ENCODE assay signal across 1 cellular context in the genomic region with DNA sequence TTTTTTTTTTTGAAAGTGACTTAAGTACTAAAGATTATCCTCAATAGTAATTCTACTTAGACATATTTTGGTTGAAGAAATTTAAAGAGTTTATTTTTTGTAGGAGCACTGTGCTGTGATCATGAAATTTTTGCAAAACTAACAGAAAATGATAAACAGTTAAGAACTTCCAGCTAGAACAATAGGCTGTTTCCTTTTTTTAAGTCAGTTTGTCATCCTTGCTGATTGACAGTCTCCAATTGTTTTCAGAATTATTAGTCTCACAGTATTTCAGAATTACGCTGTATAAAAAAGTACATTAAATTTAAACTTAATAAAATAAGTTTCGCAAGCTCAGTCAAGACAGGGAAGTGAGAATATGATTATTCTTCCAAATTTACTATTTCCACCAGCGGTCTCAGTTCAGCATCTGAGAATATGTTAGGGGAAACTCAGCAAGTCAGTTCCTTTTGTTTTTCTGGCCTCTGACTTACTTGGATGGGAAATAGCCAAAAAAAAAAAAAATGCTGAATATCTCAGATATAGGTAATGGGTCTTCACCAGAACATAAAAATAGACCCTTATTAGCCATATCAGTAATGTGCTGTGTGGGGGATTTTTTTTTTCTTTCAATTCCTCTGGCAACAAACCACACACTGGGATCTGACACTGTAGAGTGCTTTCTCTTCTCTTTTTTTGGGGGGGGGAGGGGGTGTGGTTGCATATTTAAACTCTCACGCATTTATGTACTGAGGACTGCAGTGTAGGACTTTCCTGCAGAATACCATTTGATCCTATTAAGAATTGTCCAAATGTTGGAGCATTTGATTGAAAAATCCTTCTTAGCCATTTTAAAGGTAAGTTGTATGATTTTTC.
TF ChIP-seq lines count a peak whose summit lies in the region.

A gene (plus strand): TSS at position 732 of the 855 bp plus-strand sequence. CDS start 8,099 bp downstream, outside the sequence.

TF ChIP-seq in GM23338, 12 proteins besides CTCF, POLR2A, EP300 and RAD21 (continued from another document):
- TF ChIP-seq, protein P1, sequence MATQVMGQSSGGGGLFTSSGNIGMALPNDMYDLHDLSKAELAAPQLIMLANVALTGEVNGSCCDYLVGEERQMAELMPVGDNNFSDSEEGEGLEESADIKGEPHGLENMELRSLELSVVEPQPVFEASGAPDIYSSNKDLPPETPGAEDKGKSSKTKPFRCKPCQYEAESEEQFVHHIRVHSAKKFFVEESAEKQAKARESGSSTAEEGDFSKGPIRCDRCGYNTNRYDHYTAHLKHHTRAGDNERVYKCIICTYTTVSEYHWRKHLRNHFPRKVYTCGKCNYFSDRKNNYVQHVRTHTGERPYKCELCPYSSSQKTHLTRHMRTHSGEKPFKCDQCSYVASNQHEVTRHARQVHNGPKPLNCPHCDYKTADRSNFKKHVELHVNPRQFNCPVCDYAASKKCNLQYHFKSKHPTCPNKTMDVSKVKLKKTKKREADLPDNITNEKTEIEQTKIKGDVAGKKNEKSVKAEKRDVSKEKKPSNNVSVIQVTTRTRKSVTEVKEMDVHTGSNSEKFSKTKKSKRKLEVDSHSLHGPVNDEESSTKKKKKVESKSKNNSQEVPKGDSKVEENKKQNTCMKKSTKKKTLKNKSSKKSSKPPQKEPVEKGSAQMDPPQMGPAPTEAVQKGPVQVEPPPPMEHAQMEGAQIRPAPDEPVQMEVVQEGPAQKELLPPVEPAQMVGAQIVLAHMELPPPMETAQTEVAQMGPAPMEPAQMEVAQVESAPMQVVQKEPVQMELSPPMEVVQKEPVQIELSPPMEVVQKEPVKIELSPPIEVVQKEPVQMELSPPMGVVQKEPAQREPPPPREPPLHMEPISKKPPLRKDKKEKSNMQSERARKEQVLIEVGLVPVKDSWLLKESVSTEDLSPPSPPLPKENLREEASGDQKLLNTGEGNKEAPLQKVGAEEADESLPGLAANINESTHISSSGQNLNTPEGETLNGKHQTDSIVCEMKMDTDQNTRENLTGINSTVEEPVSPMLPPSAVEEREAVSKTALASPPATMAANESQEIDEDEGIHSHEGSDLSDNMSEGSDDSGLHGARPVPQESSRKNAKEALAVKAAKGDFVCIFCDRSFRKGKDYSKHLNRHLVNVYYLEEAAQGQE (IDR thresholded peaks at IDR 0.05; ENCODE audit: unreplicated experiment): no peak
- no peak for TF ChIP-seq JUNB (IDR thresholded peaks at IDR 0.05; ENCODE audit: unreplicated experiment)
- TF ChIP-seq NANOG (IDR thresholded peaks at IDR 0.05; ENCODE audit: borderline replicate concordance): no peak
- TF ChIP-seq, protein P2, sequence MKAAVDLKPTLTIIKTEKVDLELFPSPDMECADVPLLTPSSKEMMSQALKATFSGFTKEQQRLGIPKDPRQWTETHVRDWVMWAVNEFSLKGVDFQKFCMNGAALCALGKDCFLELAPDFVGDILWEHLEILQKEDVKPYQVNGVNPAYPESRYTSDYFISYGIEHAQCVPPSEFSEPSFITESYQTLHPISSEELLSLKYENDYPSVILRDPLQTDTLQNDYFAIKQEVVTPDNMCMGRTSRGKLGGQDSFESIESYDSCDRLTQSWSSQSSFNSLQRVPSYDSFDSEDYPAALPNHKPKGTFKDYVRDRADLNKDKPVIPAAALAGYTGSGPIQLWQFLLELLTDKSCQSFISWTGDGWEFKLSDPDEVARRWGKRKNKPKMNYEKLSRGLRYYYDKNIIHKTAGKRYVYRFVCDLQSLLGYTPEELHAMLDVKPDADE (IDR thresholded peaks at IDR 0.05): no peak
- no peak for TF ChIP-seq EZH2phosphoT487 (IDR thresholded peaks at IDR 0.05; ENCODE audit: unreplicated experiment)
- no peak for TF ChIP-seq POLR2AphosphoS5 (IDR thresholded peaks at IDR 0.05; ENCODE audit: low read depth)
